In genomic region chr1:23124259-23125026, GRCh38 we compare ENCODE assay signal across 20 cellular contexts. TPM values are rescaled to one million over a fixed set of nuclear protein-coding genes. Genes with fewer than 3 reads are reported as not detected.
DNase-seq lines count a peak whose midpoint lies in the region; ATAC-seq, FAIRE-seq and TF ChIP-seq lines count a peak whose summit lies in the region.
"Had no signal": no experiment of that assay in that cellular context is flagged by ENCODE, and none has a peak within 500 bp of the region (broad histone marks: within the 10 kb centered on the region; RNA-seq: fewer than 3 reads in every experiment).

No MANE protein-coding gene starts in this region.

- H3K27ac ChIP-seq in CD8-positive, alpha-beta memory T cell (ENCODE audit: low read depth, low read length), result no peak overlapping the region
- H3K27ac ChIP-seq in kidney (ENCODE audit: low read depth in 2 of 2, low read length in 2 of 2), result peak overlapping the region in 1 of 2 donors; percentile 32

- no peak overlapping the region for H3K9ac ChIP-seq in kidney (ENCODE audit: low read length in 2 of 2)

- H3K9me3 Mint-ChIP-seq in activated T-cell treated with anti-CD3 and anti-CD28 coated beads, Interleukin-2, amount 50 U/mL, for 72 hours, result no peaks in the 10 kb centered on the region
- H3K9me3 Mint-ChIP-seq in CD8-positive, alpha-beta memory T cell, result no peaks in the 10 kb centered on the region
- H3K9me3 Mint-ChIP-seq in activated naive CD8-positive, alpha-beta T cell treated with anti-CD3 and anti-CD28 coated beads for 36 hours, result no peaks in the 10 kb centered on the region
- no peaks in the 10 kb centered on the region for H3K9me3 Mint-ChIP-seq in nephron
- H3K9me3 Mint-ChIP-seq: activated T-helper 2 cell treated with anti-CD3 and anti-CD28 coated beads, Interferon-gamma antibody, Interleukin-2, Interleukin-4, amounts not matched to agents 10 μg/mL and 5 μg/mL and 100 μg/mL, durations not matched to agents 14 hours and 24 hours and 36 hours; brain; naive thymus-derived CD8-positive, alpha-beta T cell had no signal

- H3K27me3 Mint-ChIP-seq in activated T-cell treated with anti-CD3 and anti-CD28 coated beads, Interleukin-2, amount 50 U/mL, for 72 hours (ENCODE audit: low read depth), result no peaks in the 10 kb centered on the region
- H3K27me3 Mint-ChIP-seq in CD8-positive, alpha-beta memory T cell, result no peaks in the 10 kb centered on the region
- H3K27me3 Mint-ChIP-seq in activated naive CD8-positive, alpha-beta T cell treated with anti-CD3 and anti-CD28 coated beads for 36 hours, result no peaks in the 10 kb centered on the region
- no peaks in the 10 kb centered on the region for H3K27me3 Mint-ChIP-seq in nephron (ENCODE audit: low read depth)
- H3K27me3 Mint-ChIP-seq: B cell; brain; naive thymus-derived CD8-positive, alpha-beta T cell had no signal

- peak overlapping the region in 1 of 2 donors; percentile 57 for H3K4me3 Mint-ChIP-seq in activated T-cell treated with anti-CD3 and anti-CD28 coated beads, Interleukin-2, amount 50 U/mL, for 72 hours
- H3K4me3 Mint-ChIP-seq in CD8-positive, alpha-beta memory T cell, result no peak overlapping the region
- no peak overlapping the region for H3K4me3 Mint-ChIP-seq in activated naive CD8-positive, alpha-beta T cell treated with anti-CD3 and anti-CD28 coated beads for 36 hours
- no peak overlapping the region for H3K4me3 Mint-ChIP-seq in nephron
- H3K4me3 Mint-ChIP-seq: B cell; brain; naive thymus-derived CD8-positive, alpha-beta T cell had no signal

- peak overlapping the region; percentile 88 for H3K27ac Mint-ChIP-seq in activated T-cell treated with anti-CD3 and anti-CD28 coated beads, Interleukin-2, amount 50 U/mL, for 72 hours
- peak overlapping the region in 5 of 8 donors; percentile 6 to 68 (median 44) for H3K27ac Mint-ChIP-seq in CD8-positive, alpha-beta memory T cell
- H3K27ac Mint-ChIP-seq in activated naive CD8-positive, alpha-beta T cell treated with anti-CD3 and anti-CD28 coated beads for 36 hours, result peak overlapping the region; percentile 21
- peak overlapping the region; percentile 50 to 85 (median 51) for H3K27ac Mint-ChIP-seq in nephron
- H3K27ac Mint-ChIP-seq: activated T-helper 2 cell treated with anti-CD3 and anti-CD28 coated beads, Interferon-gamma antibody, Interleukin-2, Interleukin-4, amounts not matched to agents 10 μg/mL and 5 μg/mL and 100 μg/mL, durations not matched to agents 14 hours and 24 hours and 36 hours; B cell had no signal

- peaks cover 18% of the 10 kb centered on the region for H3K4me1 ChIP-seq in CD8-positive, alpha-beta memory T cell (ENCODE audit: insufficient read depth, low read length)
- H3K4me1 ChIP-seq in kidney (ENCODE audit: control insufficient read depth in 1 of 2, insufficient read depth in 1 of 2, low read depth in 1 of 2, low read length in 2 of 2), result peaks cover 16 to 29% of the 10 kb centered on the region in 2 donors

- peak in 1 of 2 donors; percentile 71 for ATAC-seq in activated T-cell treated with anti-CD3 and anti-CD28 coated beads, Interleukin-2, amount 50 U/mL, for 72 hours (replicated peaks in 1 of 2)
- no peak for ATAC-seq in HG03175 (IDR thresholded peaks at IDR 0.05; ENCODE audit: unreplicated experiment)
- ATAC-seq: naive thymus-derived CD8-positive, alpha-beta T cell; stimulated activated naive CD8-positive, alpha-beta T cell treated with anti-CD3 and anti-CD28 coated beads, Interleukin-15, Interleukin-2, amounts not matched to agents 100 U/mL and 50 U/mL, for 24 hours had no signal

- no peaks in the 10 kb centered on the region for H3K27me3 ChIP-seq in CD8-positive, alpha-beta memory T cell (ENCODE audit: insufficient read depth, low read length, poor library complexity, severe bottlenecking)
- H3K27me3 ChIP-seq: MG63 had no signal

- FAIRE-seq in kidney (lab: Jason Lieb, UNC), result no peak

- no peaks in the 10 kb centered on the region for H3K36me3 ChIP-seq in CD8-positive, alpha-beta memory T cell (ENCODE audit: insufficient read depth, low read length)
- no peaks in the 10 kb centered on the region for H3K36me3 ChIP-seq in kidney (ENCODE audit: control insufficient read depth in 1 of 2, insufficient read depth in 2 of 2, low read length in 2 of 2)
- H3K36me3 ChIP-seq: MG63 had no signal

- intact Hi-C loops in kidney (cut with DNase I), result no loop called here

- peaks cover 32% of the 10 kb centered on the region for H3K4me1 Mint-ChIP-seq in activated T-cell treated with anti-CD3 and anti-CD28 coated beads, Interleukin-2, amount 50 U/mL, for 72 hours (ENCODE audit: low read depth)
- peaks cover 37 to 59% (median 49%) of the 10 kb centered on the region in 3 donors for H3K4me1 Mint-ChIP-seq in CD8-positive, alpha-beta memory T cell
- H3K4me1 Mint-ChIP-seq in activated naive CD8-positive, alpha-beta T cell treated with anti-CD3 and anti-CD28 coated beads for 36 hours, result peaks cover 43% of the 10 kb centered on the region
- H3K4me1 Mint-ChIP-seq in nephron, result peaks cover 60% of the 10 kb centered on the region

- no peak overlapping the region for H3K4me3 ChIP-seq in CD8-positive, alpha-beta memory T cell (ENCODE audit: low read length)
- H3K4me3 ChIP-seq in kidney (ENCODE audit: low read length in 2 of 2), result no peak overlapping the region
- H3K4me3 ChIP-seq: MG63 had no signal

- H3K9me3 ChIP-seq in CD8-positive, alpha-beta memory T cell (ENCODE audit: low read length), result no peaks in the 10 kb centered on the region
- no peaks in the 10 kb centered on the region for H3K9me3 ChIP-seq in kidney (ENCODE audit: control insufficient read depth in 1 of 2, low read length in 2 of 2)
- H3K9me3 ChIP-seq: MG63 had no signal

- no peak for DNase-seq in activated T-cell treated with anti-CD3 and anti-CD28 coated beads, Interleukin-2, amount 50 U/mL, for 72 hours
- DNase-seq in activated T-cell treated with anti-CD3 and anti-CD28 coated beads for 4 hours (no peak), kidney (no peak), Kasumi-1 (lab: John Stamatoyannopoulos, UW) (no peak)
- no peak for DNase-seq in CD8-positive, alpha-beta memory T cell
- no peak for DNase-seq in activated naive CD8-positive, alpha-beta T cell treated with anti-CD3 and anti-CD28 coated beads for 36 hours
- DNase-seq: COR-L47; HCEC 1CT; KBM-7; MG63; naive thymus-derived CD8-positive, alpha-beta T cell; NCI-H1105 treated with DMSO at 0.1 percent for 48 hours; NCI-H2029 treated with DMSO at 0.1 percent for 48 hours; NCI-H2227 treated with DMSO at 0.1 percent for 48 hours; stimulated activated naive CD8-positive, alpha-beta T cell treated with anti-CD3 and anti-CD28 coated beads, Interleukin-15, Interleukin-2, amounts not matched to agents 100 U/mL and 50 U/mL, for 24 hours had no signal

- TF ChIP-seq CTCF in nephron (IDR thresholded peaks at IDR 0.05; ENCODE audit: unreplicated experiment in 3 of 3), result no peak
- TF ChIP-seq CTCF in kidney (IDR thresholded peaks at IDR 0.05; ENCODE audit: borderline replicate concordance, extremely low read depth, insufficient read depth), result no peak

- CTCF ChIA-PET in CD8-positive, alpha-beta memory T cell (lab: Charles Lee), result interaction anchor here (1.1 kb wide), 1 partner anchor 26 kb away, joined by 4 read pairs; no protein-coding TSS in a partner anchor

- no peaks in the 10 kb centered on the region for H3K36me3 Mint-ChIP-seq in activated T-cell treated with anti-CD3 and anti-CD28 coated beads, Interleukin-2, amount 50 U/mL, for 72 hours (ENCODE audit: insufficient read depth in 2 of 2)
- peaks cover 0 to 3% (median 0%) of the 10 kb centered on the region in 3 donors for H3K36me3 Mint-ChIP-seq in CD8-positive, alpha-beta memory T cell
- peaks cover under 1% of the 10 kb centered on the region for H3K36me3 Mint-ChIP-seq in activated naive CD8-positive, alpha-beta T cell treated with anti-CD3 and anti-CD28 coated beads for 36 hours
- peaks cover under 1% of the 10 kb centered on the region for H3K36me3 Mint-ChIP-seq in nephron (ENCODE audit: low read depth)
- H3K36me3 Mint-ChIP-seq: naive thymus-derived CD8-positive, alpha-beta T cell had no signal

- POLR2A ChIA-PET in CD8-positive, alpha-beta memory T cell (lab: Charles Lee), result no interaction called here

RNA-seq across cellular contexts. Expression of gene LUZP1, which starts 44.2 kb away (rescaled TPM):
- total RNA-seq in activated T-cell treated with anti-CD3 and anti-CD28 coated beads, Interleukin-2, amount 50 U/mL, for 72 hours, result 10 to 100 TPM; 11.9 to 16.3 TPM
- 10 to 100 TPM; 19.5 to 19.6 TPM for total RNA-seq in CD8-positive, alpha-beta memory T cell
- polyA plus RNA-seq in CD8-positive, alpha-beta memory T cell, result 32.8 TPM
- total RNA-seq in activated naive CD8-positive, alpha-beta T cell treated with anti-CD3 and anti-CD28 coated beads for 36 hours, result 10 to 100 TPM; 18.4 to 20.1 TPM
- total RNA-seq in kidney, result 39.0 TPM
- polyA plus RNA-seq in kidney (ENCODE audit: insufficient read depth, low read depth, low replicate concordance), result 6.7 TPM

Comparison
In these comparisons a context has a peak if more than half of its experiments do, and no peak if none do; other contexts are left out.
1. H3K27ac Mint-ChIP-seq: peak in every context shown above with its lines; median percentile 88 in activated T-cell treated with anti-CD3 and anti-CD28 coated beads, Interleukin-2, amount 50 U/mL, for 72 hours; 51 in nephron; 44 in CD8-positive, alpha-beta memory T cell; 21 in activated naive CD8-positive, alpha-beta T cell treated with anti-CD3 and anti-CD28 coated beads for 36 hours.